Comparison of ENCODE assay signal across 1 cellular context in the genomic region with DNA sequence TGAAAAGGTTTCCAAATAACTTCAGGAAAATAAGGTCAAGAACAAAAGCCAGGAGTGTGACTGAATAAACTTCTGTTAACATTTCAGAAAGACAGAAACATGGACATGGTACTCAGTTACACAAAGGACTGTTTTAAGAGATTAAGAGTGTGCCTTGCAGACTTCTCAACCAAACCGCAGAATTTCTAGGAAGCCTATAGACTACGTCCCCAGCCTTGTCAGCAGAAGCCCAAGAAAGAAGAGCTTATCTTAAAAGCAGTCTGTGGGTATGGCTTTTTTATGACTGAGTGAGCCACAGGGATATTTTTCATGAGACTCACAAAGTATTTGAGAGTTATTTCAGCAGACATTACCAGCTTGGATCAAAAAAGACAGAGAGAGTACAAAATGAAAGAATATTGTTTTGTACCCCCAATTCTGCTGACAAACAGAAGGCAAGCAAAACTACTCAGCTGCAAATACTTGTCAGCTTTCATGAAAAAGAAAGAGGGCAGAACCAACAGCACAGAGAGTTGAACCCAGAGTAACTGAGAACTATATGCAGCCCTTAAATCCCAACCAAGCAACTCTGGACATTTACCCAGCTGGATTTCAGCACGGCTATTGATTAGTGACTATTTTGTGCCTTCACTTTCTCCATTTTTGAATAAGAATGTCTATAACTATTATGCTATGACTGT.
TF ChIP-seq lines count a peak whose summit lies in the region.

No MANE protein-coding gene starts in this region.

TF ChIP-seq in GM23338, 12 proteins besides CTCF, POLR2A, EP300 and RAD21 (continued from another document):
- TF ChIP-seq ZNF462 (CRISPR knock-in tag; IDR thresholded peaks at IDR 0.05) (no peak), ZNF114 (CRISPR knock-in tag; IDR thresholded peaks at IDR 0.05) (no peak), CREB1 (CRISPR knock-in tag; IDR thresholded peaks at IDR 0.05; ENCODE audit: low read depth) (no peak), ZNF331 (CRISPR knock-in tag; IDR thresholded peaks at IDR 0.05; ENCODE audit: low read depth) (no peak)
- TF ChIP-seq, protein P1, sequence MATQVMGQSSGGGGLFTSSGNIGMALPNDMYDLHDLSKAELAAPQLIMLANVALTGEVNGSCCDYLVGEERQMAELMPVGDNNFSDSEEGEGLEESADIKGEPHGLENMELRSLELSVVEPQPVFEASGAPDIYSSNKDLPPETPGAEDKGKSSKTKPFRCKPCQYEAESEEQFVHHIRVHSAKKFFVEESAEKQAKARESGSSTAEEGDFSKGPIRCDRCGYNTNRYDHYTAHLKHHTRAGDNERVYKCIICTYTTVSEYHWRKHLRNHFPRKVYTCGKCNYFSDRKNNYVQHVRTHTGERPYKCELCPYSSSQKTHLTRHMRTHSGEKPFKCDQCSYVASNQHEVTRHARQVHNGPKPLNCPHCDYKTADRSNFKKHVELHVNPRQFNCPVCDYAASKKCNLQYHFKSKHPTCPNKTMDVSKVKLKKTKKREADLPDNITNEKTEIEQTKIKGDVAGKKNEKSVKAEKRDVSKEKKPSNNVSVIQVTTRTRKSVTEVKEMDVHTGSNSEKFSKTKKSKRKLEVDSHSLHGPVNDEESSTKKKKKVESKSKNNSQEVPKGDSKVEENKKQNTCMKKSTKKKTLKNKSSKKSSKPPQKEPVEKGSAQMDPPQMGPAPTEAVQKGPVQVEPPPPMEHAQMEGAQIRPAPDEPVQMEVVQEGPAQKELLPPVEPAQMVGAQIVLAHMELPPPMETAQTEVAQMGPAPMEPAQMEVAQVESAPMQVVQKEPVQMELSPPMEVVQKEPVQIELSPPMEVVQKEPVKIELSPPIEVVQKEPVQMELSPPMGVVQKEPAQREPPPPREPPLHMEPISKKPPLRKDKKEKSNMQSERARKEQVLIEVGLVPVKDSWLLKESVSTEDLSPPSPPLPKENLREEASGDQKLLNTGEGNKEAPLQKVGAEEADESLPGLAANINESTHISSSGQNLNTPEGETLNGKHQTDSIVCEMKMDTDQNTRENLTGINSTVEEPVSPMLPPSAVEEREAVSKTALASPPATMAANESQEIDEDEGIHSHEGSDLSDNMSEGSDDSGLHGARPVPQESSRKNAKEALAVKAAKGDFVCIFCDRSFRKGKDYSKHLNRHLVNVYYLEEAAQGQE (IDR thresholded peaks at IDR 0.05; ENCODE audit: unreplicated experiment): no peak
